Comparison of ENCODE assay signal across 23 cellular contexts in genomic region chr20:58109918-58110635, GRCh38.
DNase-seq lines count a peak whose midpoint lies in the region; ATAC-seq and TF ChIP-seq lines count a peak whose summit lies in the region.
"Had no signal": no experiment of that assay in that cellular context is flagged by ENCODE, and none has a peak within 500 bp of the region (broad histone marks: within the 10 kb centered on the region; RNA-seq: fewer than 3 reads in every experiment).

No MANE protein-coding gene starts in this region.

- ATAC-seq in sciatic nerve: no peak
- ATAC-seq: CD8-positive, alpha-beta T cell; natural killer cell treated with Interleukin-12 subunit alpha and Interleukin-12 subunit beta and Interleukin-15 and Interleukin-18, amount 100 ng/mL, for 72 hours had no signal

- DNase-seq in D341Med (ENCODE audit: low spot score) (peak; percentile 4), NB4 (ENCODE audit: low read depth) (peak; percentile 28), coronary artery (ENCODE audit: low spot score) (peak; percentile 53), sciatic nerve (ENCODE audit: low spot score) (peak; percentile 17), RPMI8226 (no peak), nucleus accumbens (lab: John Stamatoyannopoulos, UW) (no peak), NCI-H1092 (lab: John Stamatoyannopoulos, UW) (no peak)
- DNase-seq: activated CD4-positive, alpha-beta memory T cell treated with anti-CD3 and anti-CD28 coated beads for 36 hours; activated effector memory CD4-positive, alpha-beta T cell treated with Interleukin-2 at 50 U/mL for 16 hours; CD8-positive, alpha-beta T cell; cerebellar nuclear complex; dorsolateral prefrontal cortex; GOT3; islet precursor cell; NCI-H1048; NCI-H1930; NCI-H524 treated with DMSO at 0.1 percent for 48 hours; NK-92 treated with Interleukin-12 subunit alpha and Interleukin-12 subunit beta, amount 100 ng/mL, for 24 hours; retina; stimulated activated CD4-positive, alpha-beta T cell treated with anti-CD3 and anti-CD28 coated beads, Interleukin-2, amount 100 ng/mL, for 48 hours; substantia nigra had no signal

- H3K4me3 ChIP-seq in NB4 (ENCODE audit: low read depth, low read length): no peak overlapping the region
- H3K4me3 ChIP-seq in coronary artery: no peak overlapping the region
- H3K4me3 ChIP-seq: dorsolateral prefrontal cortex had no signal

- H3K27ac ChIP-seq in coronary artery: peak overlapping the region in 1 of 2 donors; percentile 50
- H3K27ac ChIP-seq: dorsolateral prefrontal cortex, HL-60 had no signal

- TF ChIP-seq CTCF in NB4 (IDR thresholded peaks at IDR 0.05; ENCODE audit: low read depth, low read length): no peak
- no peak for TF ChIP-seq CTCF in coronary artery (IDR thresholded peaks at IDR 0.05)

- intact Hi-C loops in sciatic nerve (cut with DNase I): no loop called here

- TF ChIP-seq POLR2A in NB4 (IDR thresholded peaks at IDR 0.05; ENCODE audit: extremely low read depth, insufficient read length): no peak

Comparison
In these comparisons a context has a peak if more than half of its experiments do, and no peak if none do; other contexts are left out.
1. DNase-seq: peak in D341Med (single experiment), NB4 (single experiment), coronary artery (single experiment) and sciatic nerve (single experiment); none in RPMI8226 (single experiment), nucleus accumbens (0 of 56) and NCI-H1092 (single experiment).